ENCODE assay signal across 28 cellular contexts in genomic region chr3:155038203-155038554, GRCh38. TPM values are rescaled to one million over a fixed set of nuclear protein-coding genes. Genes with fewer than 3 reads are reported as not detected.
"Had no signal": no experiment of that assay in that cellular context is flagged by ENCODE, and none has a peak within 500 bp of the region (broad histone marks: within the 10 kb centered on the region; RNA-seq: fewer than 3 reads in every experiment).

No MANE protein-coding gene starts in this region.

- H3K36me3 ChIP-seq: colonic mucosa, esophagus muscularis mucosa, heart right ventricle, lower lobe of right lung, ovary, sigmoid colon, stomach, thyroid gland had no signal

- H3K27ac ChIP-seq: colonic mucosa, esophagus muscularis mucosa, heart right ventricle, lower lobe of right lung, ovary, psoas muscle, sigmoid colon, stomach, thyroid gland had no signal

- H3K27ac Mint-ChIP-seq: dendritic cell treated with granulocyte-macrophage colony-stimulating factor and Interleukin-4, amounts not matched to agents 40 ng/mL and 50 ng/mL, for 4 days; naive thymus-derived CD8-positive, alpha-beta T cell; nephron progenitor cell; stimulated activated effector memory CD8-positive, alpha-beta T cell treated with anti-CD3 and anti-CD28 coated beads, Interleukin-12 subunit alpha, Interleukin-12 subunit beta, amount 100 ng/mL, for 72 hours; type B pancreatic cell had no signal

- H3K4me3 Mint-ChIP-seq: dendritic cell treated with granulocyte-macrophage colony-stimulating factor and Interleukin-4, amounts not matched to agents 40 ng/mL and 50 ng/mL, for 4 days; naive thymus-derived CD8-positive, alpha-beta T cell; nephron progenitor cell; stimulated activated effector memory CD8-positive, alpha-beta T cell treated with anti-CD3 and anti-CD28 coated beads, Interleukin-12 subunit alpha, Interleukin-12 subunit beta, amount 100 ng/mL, for 72 hours; type B pancreatic cell had no signal

- H3K4me1 ChIP-seq: colonic mucosa, esophagus muscularis mucosa, psoas muscle, stomach, thyroid gland had no signal

- DNase-seq: colonic mucosa; effector memory CD4-positive, alpha-beta T cell; foreskin melanocyte; glutamatergic neuron; heart right ventricle; hippocampal formation; islet precursor cell; kidney glomerular epithelial cell; left ventricle myocardium superior; lower lobe of right lung; naive thymus-derived CD8-positive, alpha-beta T cell; nephron progenitor cell; occipital lobe; ovary; posterior cingulate gyrus; psoas muscle; right cardiac atrium; sigmoid colon; stimulated activated CD4-positive, alpha-beta T cell treated with anti-CD3 and anti-CD28 coated beads, Interleukin-2, amount 100 ng/mL, for 24 hours; stimulated activated CD4-positive, alpha-beta T cell treated with anti-CD3 and anti-CD28 coated beads, Interleukin-4, amount 100 ng/mL, for 24 hours; stimulated activated naive CD4-positive, alpha-beta T cell treated with Interleukin-2 at 50 U/mL for 16 hours; stomach; thyroid gland had no signal

- ATAC-seq: heart right ventricle; left ventricle myocardium superior; lower lobe of right lung; naive thymus-derived CD8-positive, alpha-beta T cell; psoas muscle; right cardiac atrium; stimulated activated effector memory CD8-positive, alpha-beta T cell treated with anti-CD3 and anti-CD28 coated beads, Interleukin-12 subunit alpha, Interleukin-12 subunit beta, amount 100 ng/mL, for 72 hours had no signal

- H3K27me3 ChIP-seq: colonic mucosa, esophagus muscularis mucosa, heart right ventricle, ovary, sigmoid colon, stomach, thyroid gland had no signal

- H3K9me3 ChIP-seq: colonic mucosa, esophagus muscularis mucosa, heart right ventricle, lower lobe of right lung, ovary, psoas muscle, sigmoid colon, stomach, thyroid gland had no signal

- H3K36me3 Mint-ChIP-seq: naive thymus-derived CD8-positive, alpha-beta T cell; stimulated activated effector memory CD8-positive, alpha-beta T cell treated with anti-CD3 and anti-CD28 coated beads, Interleukin-12 subunit alpha, Interleukin-12 subunit beta, amount 100 ng/mL, for 72 hours; type B pancreatic cell had no signal

- H3K4me1 Mint-ChIP-seq: naive thymus-derived CD8-positive, alpha-beta T cell; stimulated activated effector memory CD8-positive, alpha-beta T cell treated with anti-CD3 and anti-CD28 coated beads, Interleukin-12 subunit alpha, Interleukin-12 subunit beta, amount 100 ng/mL, for 72 hours had no signal

- H3K27me3 Mint-ChIP-seq: dendritic cell treated with granulocyte-macrophage colony-stimulating factor and Interleukin-4, amounts not matched to agents 40 ng/mL and 50 ng/mL, for 4 days; type B pancreatic cell had no signal

- H3K9me3 Mint-ChIP-seq: dendritic cell treated with granulocyte-macrophage colony-stimulating factor and Interleukin-4, amounts not matched to agents 40 ng/mL and 50 ng/mL, for 4 days; type B pancreatic cell had no signal

- FAIRE-seq: endothelial cell of umbilical vein had no signal

- H3K4me3 ChIP-seq: colonic mucosa, esophagus muscularis mucosa, heart right ventricle, lower lobe of right lung, ovary, psoas muscle, sigmoid colon, stomach, thyroid gland had no signal

RNA-seq across cellular contexts. Expression of gene MME, which starts 41.9 kb away (rescaled TPM):
- polyA plus RNA-seq: naive thymus-derived CD8-positive, alpha-beta T cell had no signal
